8 cellular contexts compared by ENCODE assay signal in the genomic region with DNA sequence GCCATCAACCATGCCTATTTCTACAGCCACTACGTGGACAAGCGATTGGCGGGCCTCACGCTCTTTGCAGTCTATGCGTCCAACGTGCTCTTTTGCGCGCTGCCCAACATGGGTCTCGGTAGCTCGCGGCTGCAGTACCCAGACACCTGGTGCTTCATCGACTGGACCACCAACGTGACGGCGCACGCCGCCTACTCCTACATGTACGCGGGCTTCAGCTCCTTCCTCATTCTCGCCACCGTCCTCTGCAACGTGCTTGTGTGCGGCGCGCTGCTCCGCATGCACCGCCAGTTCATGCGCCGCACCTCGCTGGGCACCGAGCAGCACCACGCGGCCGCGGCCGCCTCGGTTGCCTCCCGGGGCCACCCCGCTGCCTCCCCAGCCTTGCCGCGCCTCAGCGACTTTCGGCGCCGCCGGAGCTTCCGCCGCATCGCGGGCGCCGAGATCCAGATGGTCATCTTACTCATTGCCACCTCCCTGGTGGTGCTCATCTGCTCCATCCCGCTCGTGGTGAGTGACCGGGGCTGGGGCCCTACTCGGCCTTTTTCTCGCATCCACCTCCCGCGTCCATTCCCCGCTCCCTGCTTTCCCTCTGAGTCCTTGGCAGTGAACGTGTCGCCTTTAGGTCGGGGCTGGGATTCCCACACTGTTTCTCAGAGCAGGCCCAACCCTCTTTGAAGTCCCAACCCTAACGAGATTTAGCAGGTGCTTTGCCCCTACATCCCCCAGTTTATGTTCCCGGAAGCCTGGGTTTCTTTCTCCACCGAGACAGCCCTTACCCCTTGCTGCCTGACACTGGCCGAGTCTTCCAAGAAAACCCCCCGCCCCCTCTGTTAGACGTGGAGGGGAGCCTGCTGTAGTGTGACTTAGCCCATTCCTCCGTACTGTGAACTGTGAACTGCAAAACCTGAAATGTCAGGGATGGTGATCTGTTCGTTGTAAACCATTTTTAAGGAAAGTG. TPM values are rescaled to one million over a fixed set of nuclear protein-coding genes. Genes with fewer than 3 reads are reported as not detected.
A peak's percentile ranks its signal among the peaks of the same experiment; 100 is the strongest.
DNase-seq lines count a peak whose midpoint lies in the region; ATAC-seq and TF ChIP-seq lines count a peak whose summit lies in the region.

No MANE protein-coding gene starts in this region.

- in situ Hi-C loops in IMR-90 (cut with MboI; ENCODE audit: low sequenced_read_pairs) = loop anchor here (5.0 kb wide), 1 partner anchor 734 kb away; no protein-coding TSS in a partner anchor

- H3K4me1 Mint-ChIP-seq in activated T-cell treated with anti-CD3 and anti-CD28 coated beads, Interleukin-2, amount 50 U/mL, for 72 hours (ENCODE audit: low read depth) = peaks cover 49% of the 10 kb centered on the region

- H3K14ac ChIP-seq in IMR-90 (replicated peaks; ENCODE audit: low read depth, low read length) = peak overlapping the region; percentile 57; the same call in 1 of the 2 replicates

- peaks cover 17 to 39% of the 10 kb centered on the region in 2 experiments for H3K79me1 ChIP-seq in IMR-90 (ENCODE audit: low read depth in 1 of 2, low read length in 2 of 2)

- DNase-seq in IMR-90 (no peak), NCI-H187 treated with DMSO at 0.1 percent for 48 hours (lab: John Stamatoyannopoulos, UW) (no peak), OCI-M2 (lab: John Stamatoyannopoulos, UW; ENCODE audit: unreplicated experiment) (no peak), NCI-H1417 treated with DMSO at 0.1 percent for 48 hours (lab: John Stamatoyannopoulos, UW) (no peak)
- DNase-seq in activated T-cell treated with anti-CD3 and anti-CD28 coated beads, Interleukin-2, amount 50 U/mL, for 72 hours = peak; percentile 57 to 62

- H3K36me3 ChIP-seq in IMR-90 (ENCODE audit: control insufficient read depth, insufficient read depth, low read length) (no peaks in the 10 kb centered on the region), gastroesophageal sphincter (no peaks in the 10 kb centered on the region), parathyroid adenoma (ENCODE audit: control insufficient read depth, insufficient read depth, low read length) (no peaks in the 10 kb centered on the region)

- 0 out of 2 replicates have a peak, but pooled peaks have one; percentile 1 for TF ChIP-seq RAD21 in IMR-90 (IDR thresholded peaks at IDR 0.05; ENCODE audit: low read length)

- TF ChIP-seq POLR2A in IMR-90 (IDR thresholded peaks at IDR 0.05; ENCODE audit: low read depth, low read length) (no peak), gastroesophageal sphincter (IDR thresholded peaks at IDR 0.05) (no peak)

- no peaks in the 10 kb centered on the region for H4K20me1 ChIP-seq in IMR-90 (ENCODE audit: insufficient read depth, low read length)

- peaks cover 45 to 56% of the 10 kb centered on the region in 2 donors for H3K36me3 Mint-ChIP-seq in activated T-cell treated with anti-CD3 and anti-CD28 coated beads, Interleukin-2, amount 50 U/mL, for 72 hours (ENCODE audit: insufficient read depth in 2 of 2)

- H3K27me3 ChIP-seq in IMR-90 (ENCODE audit: control insufficient read depth, insufficient read depth, low read length) (no peaks in the 10 kb centered on the region), gastroesophageal sphincter (peaks cover 17% of the 10 kb centered on the region), parathyroid adenoma (ENCODE audit: control insufficient read depth, insufficient read depth, low read length) (peaks cover 2% of the 10 kb centered on the region)

- H3K4me2 ChIP-seq in IMR-90 (ENCODE audit: low read depth, low read length) = peak overlapping the region; percentile 91
- peak overlapping the region; percentile 89 for H3K4me2 ChIP-seq in parathyroid adenoma (ENCODE audit: low read length)

- no TSS peak for BruUV-seq in IMR-90 (replicated peaks; lab: Mats Ljungman, UMichigan)

- TF ChIP-seq CTCF in IMR-90 (conservative IDR thresholded peaks at IDR 0.05; ENCODE audit: low read depth, low read length) (no peak; the same call in 1 of the 2 replicates), gastroesophageal sphincter (IDR thresholded peaks at IDR 0.05) (no peak), parathyroid adenoma (IDR thresholded peaks at IDR 0.05) (no peak)

- H2AFZ ChIP-seq in IMR-90 (replicated peaks; ENCODE audit: low read length, poor library complexity) (peak overlapping the region; percentile 85), parathyroid adenoma (peak overlapping the region; percentile 17)

- H3K9me3 ChIP-seq in IMR-90 (ENCODE audit: control insufficient read depth, insufficient read depth, low read length) = no peaks in the 10 kb centered on the region
- H3K9me3 ChIP-seq in gastroesophageal sphincter = no peaks in the 10 kb centered on the region
- no peaks in the 10 kb centered on the region for H3K9me3 ChIP-seq in parathyroid adenoma (ENCODE audit: control insufficient read depth, low read length)

- peak overlapping the region; percentile 76 for H2AK9ac ChIP-seq in IMR-90 (replicated peaks; ENCODE audit: low read depth, low read length, poor library complexity)

- no peak for TF ChIP-seq EP300 in gastroesophageal sphincter (IDR thresholded peaks at IDR 0.05)

- H2AK5ac ChIP-seq in IMR-90 (ENCODE audit: low read depth, low read length) = peak overlapping the region; percentile 33; the same call in 1 of the 2 replicates

- peak overlapping the region; percentile 61 for H3K23ac ChIP-seq in IMR-90 (ENCODE audit: low read depth, low read length)

- peak overlapping the region; percentile 99 for H3K27ac Mint-ChIP-seq in activated T-cell treated with anti-CD3 and anti-CD28 coated beads, Interleukin-2, amount 50 U/mL, for 72 hours

- peak; percentile 18 for ATAC-seq in GM18502 (IDR thresholded peaks at IDR 0.05; ENCODE audit: poor library complexity, unreplicated experiment)
- no peak for ATAC-seq in IMR-90 (ENCODE audit: low read depth)
- ATAC-seq in activated T-cell treated with anti-CD3 and anti-CD28 coated beads, Interleukin-2, amount 50 U/mL, for 72 hours (replicated peaks in 1 of 2) = peak; percentile 1 to 2
- no peak for ATAC-seq in gastroesophageal sphincter

- H3K4me3 ChIP-seq in IMR-90 (ENCODE audit: insufficient read depth, low read depth, low read length) = peak overlapping the region; percentile 70
- H3K4me3 ChIP-seq in gastroesophageal sphincter = peak overlapping the region; percentile 68 to 78
- peak overlapping the region; percentile 28 for H3K4me3 ChIP-seq in parathyroid adenoma (ENCODE audit: low read depth, low read length)

- intact Hi-C loops in IMR-90 (cut with micrococcal nuclease) = loop anchor here (2.0 to 10.0 kb wide), 2 partner anchors 455 to 877 kb away; no protein-coding TSS in a partner anchor

- peak overlapping the region; percentile 27; the same call in 1 of the 2 replicates for H4K91ac ChIP-seq in IMR-90 (ENCODE audit: insufficient read depth, low read depth, low read length)

- H3K56ac ChIP-seq in IMR-90 (ENCODE audit: extremely low read depth, insufficient read depth, low read length) = no peak overlapping the region

- no peaks in the 10 kb centered on the region for H3K79me2 ChIP-seq in parathyroid adenoma

- H3K18ac ChIP-seq in IMR-90 (ENCODE audit: low read depth, low read length) = 0 out of 2 replicates have a peak overlapping the region, but pooled peaks have one; percentile 6

- no peaks in the 10 kb centered on the region for H3K27me3 Mint-ChIP-seq in activated T-cell treated with anti-CD3 and anti-CD28 coated beads, Interleukin-2, amount 50 U/mL, for 72 hours (ENCODE audit: low read depth)

- H3K4me1 ChIP-seq in IMR-90 (ENCODE audit: control insufficient read depth, insufficient read depth, low read length) = peaks cover 11% of the 10 kb centered on the region
- H3K4me1 ChIP-seq in gastroesophageal sphincter = peaks cover 0 to 95% (median 7%) of the 10 kb centered on the region in 3 donors
- H3K4me1 ChIP-seq in parathyroid adenoma = no peaks in the 10 kb centered on the region

- H2BK120ac ChIP-seq in IMR-90 (ENCODE audit: low read depth, low read length) = peak overlapping the region; percentile 32; the same call in 1 of the 2 replicates

- peak overlapping the region; percentile 92 to 97 for H3K4me3 Mint-ChIP-seq in activated T-cell treated with anti-CD3 and anti-CD28 coated beads, Interleukin-2, amount 50 U/mL, for 72 hours

- peak overlapping the region; percentile 4; the same call in 1 of the 3 replicates for H2BK15ac ChIP-seq in IMR-90 (ENCODE audit: low read depth, low read length)

- H4K8ac ChIP-seq in IMR-90 (ENCODE audit: low read depth in 2 of 2, low read length in 2 of 2) = peak overlapping the region in 1 of 2 experiments; percentile 30; a peak in 2 of 4 replicates

- no peak overlapping the region for H2BK5ac ChIP-seq in IMR-90 (ENCODE audit: low read depth, low read length, poor library complexity, severe bottlenecking)

- POLR2A ChIA-PET in IMR-90 (lab: Charles Lee; ENCODE audit: unreplicated experiment) = no interaction called here

- dilution Hi-C loops in IMR-90 (cut with HindIII; ENCODE audit: low sequenced_read_pairs, unreplicated experiment) = no loop called here

- H2BK20ac ChIP-seq in IMR-90 (ENCODE audit: low read depth, low read length) = peak overlapping the region; percentile 43; the same call in 1 of the 2 replicates

- CTCF ChIA-PET in IMR-90 (lab: Yijun Ruan, JAX) = interaction anchor here (0.8 to 1.5 kb wide), 2 partner anchors 284 to 965 kb away, joined by 3 to 4 read pairs; no protein-coding TSS in a partner anchor

- H3K27ac ChIP-seq in IMR-90 (ENCODE audit: insufficient read depth, low read length) (peak overlapping the region; percentile 6; the same call in 1 of the 2 replicates), gastroesophageal sphincter (peak overlapping the region; percentile 24 to 93 (median 90)), parathyroid adenoma (no peak overlapping the region)

- WGBS in IMR-90 (ENCODE audit: extremely low coverage in 2 of 2, insufficient read length in 1 of 2), 2 experiments = 6% methylated on average over 58 of the region's 71 CpGs; no CpG with 5 or more reads in 1 of the 2 experiments
- 0 to 34% methylated on average over 1 to 19 of the region's 71 CpGs for WGBS in gastroesophageal sphincter (ENCODE audit: low coverage in 1 of 2), 2 donors

- peaks cover 2% of the 10 kb centered on the region; the same call in 1 of the 2 replicates for H3K9me1 ChIP-seq in IMR-90 (ENCODE audit: insufficient read depth, low read length)

- H3K9ac ChIP-seq in IMR-90 (ENCODE audit: low read depth, low read length) (peak overlapping the region; percentile 27; the same call in 1 of the 2 replicates), parathyroid adenoma (no peak overlapping the region)

- no peaks in the 10 kb centered on the region for H3K9me3 Mint-ChIP-seq in activated T-cell treated with anti-CD3 and anti-CD28 coated beads, Interleukin-2, amount 50 U/mL, for 72 hours

- no peak overlapping the region for H4K5ac ChIP-seq in IMR-90 (ENCODE audit: low read depth, low read length)

- peak overlapping the region; percentile 46 for H3K4ac ChIP-seq in IMR-90 (ENCODE audit: low read depth, low read length)

TF ChIP-seq in IMR-90, 13 proteins besides CTCF, POLR2A, EP300 and RAD21 (continues in another document):
- TF ChIP-seq CHD1 (IDR thresholded peaks at IDR 0.05; ENCODE audit: low read depth, low read length) = 0 out of 2 replicates have a peak, but pooled peaks have one; percentile 13

RNA-seq across cellular contexts. Expression of gene PTGER4, which starts 1.9 kb away (rescaled TPM):
- total RNA-seq in IMR-90 (2012; rRNA removed) = 7.9 and 10.6 TPM in 2 replicates
- polyA plus RNA-seq in IMR-90 (2012; rRNA removed) = 10.1 and 15.4 TPM in 2 replicates
- polyA plus RNA-seq in IMR-90 (2012; cell fraction: cytosol; rRNA removed) = 9.9 and 20.9 TPM in 2 replicates
- 11.4 and 25.1 TPM in 2 replicates for polyA plus RNA-seq in IMR-90 (2012; cell fraction: nucleus; rRNA removed; ENCODE audit: low replicate concordance)
- 10 to 100 TPM; 42.3 to 59.5 TPM for total RNA-seq in activated T-cell treated with anti-CD3 and anti-CD28 coated beads, Interleukin-2, amount 50 U/mL, for 72 hours
- 10 to 100 TPM; 10.1 to 30.1 (median 27.0) TPM for total RNA-seq in gastroesophageal sphincter

Comparison
In these comparisons a context has a peak if more than half of its experiments do, and no peak if none do; other contexts are left out.
1. ATAC-seq: peak in GM18502 (single experiment) and activated T-cell treated with anti-CD3 and anti-CD28 coated beads, Interleukin-2, amount 50 U/mL, for 72 hours (2 of 2); none in IMR-90 (single experiment) and gastroesophageal sphincter (single experiment).
2. DNase-seq: peak in activated T-cell treated with anti-CD3 and anti-CD28 coated beads, Interleukin-2, amount 50 U/mL, for 72 hours (2 of 2); none in IMR-90 (single experiment), NCI-H187 treated with DMSO at 0.1 percent for 48 hours (single experiment), OCI-M2 (single experiment) and NCI-H1417 treated with DMSO at 0.1 percent for 48 hours (single experiment).
3. Peak in every context shown above with its lines, with median percentiles within 50 percentile points of each other: H3K4me3 ChIP-seq.